In the genomic region with DNA sequence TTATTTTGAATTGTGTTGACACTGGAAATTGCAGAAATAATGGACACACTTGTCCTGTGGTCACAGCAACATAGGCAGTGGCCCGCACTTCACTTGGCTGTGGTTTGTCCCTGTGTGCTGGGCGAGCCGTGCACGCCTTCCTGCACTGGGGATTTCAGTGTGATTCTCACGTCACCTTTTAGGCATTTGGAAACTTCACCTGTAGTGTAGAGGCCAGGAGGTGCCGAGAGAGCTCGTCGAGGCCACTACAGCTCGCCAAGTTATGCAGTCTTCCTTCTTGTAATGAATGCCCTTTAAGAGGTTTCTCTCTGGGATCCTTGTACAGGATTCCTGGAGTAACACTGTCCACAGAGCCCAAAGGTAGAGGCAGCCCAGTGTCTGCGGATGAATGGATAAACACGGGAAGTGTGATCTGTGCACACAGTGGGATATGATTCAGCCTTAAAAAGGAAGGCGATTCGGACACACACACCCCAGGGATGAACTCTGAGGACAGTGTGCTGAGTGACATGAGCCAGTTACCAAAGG, we compare ENCODE assay signal across 9 cellular contexts. TPM values are rescaled to one million over a fixed set of nuclear protein-coding genes. Genes with fewer than 3 reads are reported as not detected.
DNase-seq lines count a peak whose midpoint lies in the region; ATAC-seq, FAIRE-seq and TF ChIP-seq lines count a peak whose summit lies in the region.
"Had no signal": no experiment of that assay in that cellular context is flagged by ENCODE, and none has a peak within 500 bp of the region (broad histone marks: within the 10 kb centered on the region; RNA-seq: fewer than 3 reads in every experiment).

No MANE protein-coding gene starts in this region.

- DNase-seq in A549 (ENCODE audit: low read depth in 1 of 2, low spot score in 1 of 2) (peak in 1 of 2 experiments; percentile 58), HK-2 (ENCODE audit: unreplicated experiment) (peak; percentile 73), bronchial epithelial cell (ENCODE audit: low read depth) (peak; percentile 66), OCI-LY7 (ENCODE audit: low spot score) (no peak), RPMI8226 (no peak)
- DNase-seq: DMS79 treated with DMSO at 0.1 percent for 48 hours had no signal

- intact Hi-C loops in OCI-LY7 (cut with micrococcal nuclease; ENCODE audit: unreplicated experiment): no loop called here

- H3K36me3 ChIP-seq in bronchial epithelial cell (ENCODE audit: control insufficient read depth, insufficient read depth, low read length): peaks cover 10% of the 10 kb centered on the region
- H3K36me3 ChIP-seq in mucosa of stomach (ENCODE audit: control insufficient read depth, insufficient read depth, low read length): no peaks in the 10 kb centered on the region
- H3K36me3 ChIP-seq in OCI-LY7 (ENCODE audit: insufficient read depth, low read length): peaks cover 78% of the 10 kb centered on the region

- TF ChIP-seq CTCF in A549 (IDR thresholded peaks at IDR 0.05): no peak
- TF ChIP-seq CTCF in bronchial epithelial cell (IDR thresholded peaks at IDR 0.05; ENCODE audit: insufficient read depth, low read length, severe bottlenecking): no peak
- no peak for TF ChIP-seq CTCF in OCI-LY7 (conservative IDR thresholded peaks at IDR 0.05; ENCODE audit: low read length)

- peak overlapping the region; percentile 81 for H3K4me2 ChIP-seq in A549
- H3K4me2 ChIP-seq in OCI-LY7 (ENCODE audit: low read length): no peak overlapping the region

- H3K27ac ChIP-seq in A549: peak overlapping the region; percentile 96
- H3K27ac ChIP-seq in OCI-LY7 (ENCODE audit: low read depth, low read length, poor library complexity, severe bottlenecking): no peak overlapping the region

- no TSS peak for BruUV-seq in OCI-LY7 (replicated peaks; lab: Mats Ljungman, UMichigan)

- no peak for TF ChIP-seq EP300 in A549 (IDR thresholded peaks at IDR 0.05)

- no peak overlapping the region for H2AFZ ChIP-seq in OCI-LY7 (ENCODE audit: low read length)

- TF ChIP-seq POLR2A in A549 (IDR thresholded peaks at IDR 0.05; ENCODE audit: low read length): no peak

- FAIRE-seq in A549 (lab: Jason Lieb, UNC) (no peak), bronchial epithelial cell (lab: Jason Lieb, UNC) (no peak)

- CTCF ChIA-PET in A549 (lab: Yijun Ruan, JAX): interaction anchor here (0.9 to 10.7 kb wide), 6 partner anchors 14 to 128 kb away, joined by 4 to 139 read pairs (median 4); partner anchors contain the start of gene TRAF2
- CTCF ChIA-PET in OCI-LY7 (lab: Charles Lee; ENCODE audit: unreplicated experiment): no interaction called here

- no peaks in the 10 kb centered on the region for H4K20me1 ChIP-seq in OCI-LY7 (ENCODE audit: insufficient read depth, low read length)

- ATAC-seq in A549 (peak in 1 of 2 experiments; percentile 16; a peak in 3 of 6 replicates), GM18517 (IDR thresholded peaks at IDR 0.05; ENCODE audit: unreplicated experiment) (no peak), GM19463 (IDR thresholded peaks at IDR 0.05; ENCODE audit: unreplicated experiment) (no peak)

- POLR2A ChIA-PET in A549 (lab: Yijun Ruan, JAX): interaction anchor here (0.6 to 4.2 kb wide), 5 partner anchors 8 to 43 kb away, joined by 7 to 108 read pairs (median 7); partner anchors contain the start of genes FBXW5 and TRAF2
- POLR2A ChIA-PET in OCI-LY7 (lab: Charles Lee): no interaction called here

- H3K9me2 ChIP-seq in OCI-LY7 (ENCODE audit: insufficient read depth, low read length): no peaks in the 10 kb centered on the region

- no peak for TF ChIP-seq RAD21 in A549 (conservative IDR thresholded peaks at IDR 0.05 in 1 of 2, IDR thresholded peaks at IDR 0.05 in 1 of 2)

- no peaks in the 10 kb centered on the region for H3K27me3 ChIP-seq in bronchial epithelial cell (ENCODE audit: control insufficient read depth, insufficient read depth, low read length)
- H3K27me3 ChIP-seq in mucosa of stomach (ENCODE audit: control insufficient read depth, insufficient read depth, low read length): no peaks in the 10 kb centered on the region

- 7% methylated on average over 13 of the region's 13 CpGs for WGBS in A549 (ENCODE audit: missing lambda C conversion rate)

- H3K9ac ChIP-seq in mucosa of stomach (ENCODE audit: low read length): peak overlapping the region; percentile 53

- H3K9me3 ChIP-seq in A549: no peaks in the 10 kb centered on the region
- H3K9me3 ChIP-seq in mucosa of stomach (ENCODE audit: control insufficient read depth, low read length): no peaks in the 10 kb centered on the region
- H3K9me3 ChIP-seq in OCI-LY7 (ENCODE audit: low read length): no peaks in the 10 kb centered on the region

- peaks cover 77% of the 10 kb centered on the region for H3K4me1 ChIP-seq in A549
- H3K4me1 ChIP-seq in mucosa of stomach (ENCODE audit: control insufficient read depth, insufficient read depth, low read length): peaks cover 31% of the 10 kb centered on the region
- H3K4me1 ChIP-seq in OCI-LY7 (ENCODE audit: insufficient read depth, low read length, poor library complexity, severe bottlenecking): no peaks in the 10 kb centered on the region

- H3K79me2 ChIP-seq in OCI-LY7 (ENCODE audit: insufficient read depth, low read depth, low read length): 0 out of 2 replicates have a peak, but pooled peaks cover 3% of the 10 kb centered on the region

- no peak overlapping the region; the same call in 2 of the 3 replicates for H3K4me3 ChIP-seq in A549
- H3K4me3 ChIP-seq in bronchial epithelial cell (ENCODE audit: low read depth, low read length): no peak overlapping the region
- H3K4me3 ChIP-seq in mucosa of stomach (ENCODE audit: low read length): no peak overlapping the region
- no peak overlapping the region for H3K4me3 ChIP-seq in OCI-LY7 (ENCODE audit: low read depth, low read length, poor library complexity, severe bottlenecking)

TF ChIP-seq in A549, 52 proteins besides CTCF, POLR2A, EP300 and RAD21 (continues in another document):
- no peak for TF ChIP-seq CHD4 (IDR thresholded peaks at IDR 0.05; ENCODE audit: borderline replicate concordance)
- TF ChIP-seq CBX2 (IDR thresholded peaks at IDR 0.05; ENCODE audit: borderline replicate concordance, low read depth): no peak
- no peak for TF ChIP-seq HOXB13 (CRISPR knock-in tag; IDR thresholded peaks at IDR 0.05; ENCODE audit: low read depth)
- no peak for TF ChIP-seq ZC3H11A (IDR thresholded peaks at IDR 0.05)
- TF ChIP-seq MAFK (IDR thresholded peaks at IDR 0.05; ENCODE audit: partially characterized antibody): no peak
- TF ChIP-seq HDAC2 (IDR thresholded peaks at IDR 0.05): no peak
- TF ChIP-seq, protein P1, sequence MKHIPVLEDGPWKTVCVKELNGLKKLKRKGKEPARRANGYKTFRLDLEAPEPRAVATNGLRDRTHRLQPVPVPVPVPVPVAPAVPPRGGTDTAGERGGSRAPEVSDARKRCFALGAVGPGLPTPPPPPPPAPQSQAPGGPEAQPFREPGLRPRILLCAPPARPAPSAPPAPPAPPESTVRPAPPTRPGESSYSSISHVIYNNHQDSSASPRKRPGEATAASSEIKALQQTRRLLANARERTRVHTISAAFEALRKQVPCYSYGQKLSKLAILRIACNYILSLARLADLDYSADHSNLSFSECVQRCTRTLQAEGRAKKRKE (CRISPR knock-in tag; IDR thresholded peaks at IDR 0.05; ENCODE audit: low read depth): no peak

RNA-seq across cellular contexts. Expression of gene TRAF2, which starts 14.7 kb away (rescaled TPM):
- polyA plus RNA-seq in A549 (2011; rRNA removed) (23.8 and 24.5 TPM in 2 replicates), A549 (2017; fragmentation: RNase III; extraction: RNeasy Plus Mini Kit Qiagen cat#74134 plus additional on column Dnase treatment) (36.4 to 49.4 TPM (median 39.5 TPM) in 3 replicates)
- 76.3 and 84.0 TPM in 2 replicates for polyA plus RNA-seq in A549 (2012; cell fraction: cytosol; rRNA removed)
- polyA plus RNA-seq in A549 (2012; cell fraction: nucleus; rRNA removed): 180 and 185 TPM in 2 replicates
- 32.0 and 36.0 TPM in 2 replicates for polyA minus RNA-seq in A549 (2011; rRNA and poly(A)+ RNA removed)
- total RNA-seq in bronchial epithelial cell (5.3 and 10.1 TPM in 2 replicates), OCI-LY7 (2022) (40.5 and 43.7 TPM in 2 replicates)
- 31.4 and 34.7 TPM in 2 replicates for total RNA-seq in OCI-LY7 (2014; rRNA removed; shearing (Covaris generic))

RNA-seq across cellular contexts. Expression of gene EDF1, which starts 34.9 kb away (rescaled TPM):
- 284 and 464 TPM in 2 replicates for polyA plus RNA-seq in A549 (2011; rRNA removed)
- polyA plus RNA-seq in A549 (2012; cell fraction: cytosol; rRNA removed): 581 and 858 TPM in 2 replicates
- 426 and 433 TPM in 2 replicates for polyA plus RNA-seq in A549 (2012; cell fraction: nucleus; rRNA removed)
- polyA plus RNA-seq in A549 (2017; fragmentation: RNase III; extraction: RNeasy Plus Mini Kit Qiagen cat#74134 plus additional on column Dnase treatment): 472 to 560 TPM (median 477 TPM) in 3 replicates
- polyA minus RNA-seq in A549 (2011; rRNA and poly(A)+ RNA removed): 105 and 129 TPM in 2 replicates
- 486 and 497 TPM in 2 replicates for total RNA-seq in bronchial epithelial cell
- total RNA-seq in OCI-LY7 (2014; rRNA removed; shearing (Covaris generic)): 272 and 409 TPM in 2 replicates
- total RNA-seq in OCI-LY7 (2022): 222 and 246 TPM in 2 replicates

RNA-seq across cellular contexts. Expression of gene FBXW5, which starts 43.5 kb away (rescaled TPM):
- polyA plus RNA-seq in A549 (2011; rRNA removed) (37.3 and 37.5 TPM in 2 replicates), A549 (2017; fragmentation: RNase III; extraction: RNeasy Plus Mini Kit Qiagen cat#74134 plus additional on column Dnase treatment) (59.3 to 61.4 TPM (median 59.5 TPM) in 3 replicates)
- 101 and 139 TPM in 2 replicates for polyA plus RNA-seq in A549 (2012; cell fraction: cytosol; rRNA removed)
- polyA plus RNA-seq in A549 (2012; cell fraction: nucleus; rRNA removed): 343 and 496 TPM in 2 replicates
- polyA minus RNA-seq in A549 (2011; rRNA and poly(A)+ RNA removed): 54.3 and 84.8 TPM in 2 replicates
- total RNA-seq in bronchial epithelial cell (162 TPM in 2 replicates), OCI-LY7 (2022) (59.1 and 63.3 TPM in 2 replicates)
- 78.7 and 89.6 TPM in 2 replicates for total RNA-seq in OCI-LY7 (2014; rRNA removed; shearing (Covaris generic))

RNA-seq across cellular contexts. Expression of gene C8G, which starts 44.0 kb away (rescaled TPM):
- polyA plus RNA-seq in A549 (2011; rRNA removed) (0.41 and 0.45 TPM in 2 replicates), A549 (2017; fragmentation: RNase III; extraction: RNeasy Plus Mini Kit Qiagen cat#74134 plus additional on column Dnase treatment) (1.1 to 1.3 TPM (median 1.1 TPM) in 3 replicates)
- polyA plus RNA-seq in A549 (2012; cell fraction: cytosol; rRNA removed): 1.2 TPM in 2 replicates
- 3.6 and 7.5 TPM in 2 replicates for polyA plus RNA-seq in A549 (2012; cell fraction: nucleus; rRNA removed)
- not detected in 2 replicates for polyA minus RNA-seq in A549 (2011; rRNA and poly(A)+ RNA removed)
- total RNA-seq in bronchial epithelial cell (0.51 and 0.79 TPM in 2 replicates), OCI-LY7 (2022) (2.1 and 2.2 TPM in 2 replicates)
- 0.95 and 1.0 TPM in 2 replicates for total RNA-seq in OCI-LY7 (2014; rRNA removed; shearing (Covaris generic))

RNA-seq across cellular contexts. Expression of gene MAMDC4, which starts 48.9 kb away (rescaled TPM):
- polyA plus RNA-seq in A549 (2011; rRNA removed): 1.3 and 1.5 TPM in 2 replicates
- polyA plus RNA-seq in A549 (2012; cell fraction: cytosol; rRNA removed): 4.3 and 6.0 TPM in 2 replicates
- 61.0 and 92.6 TPM in 2 replicates for polyA plus RNA-seq in A549 (2012; cell fraction: nucleus; rRNA removed)
- 7.3 to 9.1 TPM (median 7.6 TPM) in 3 replicates for polyA plus RNA-seq in A549 (2017; fragmentation: RNase III; extraction: RNeasy Plus Mini Kit Qiagen cat#74134 plus additional on column Dnase treatment)
- polyA minus RNA-seq in A549 (2011; rRNA and poly(A)+ RNA removed): 0.50 and 0.68 TPM in 2 replicates
- total RNA-seq in bronchial epithelial cell: 1.1 and 1.5 TPM in 2 replicates
- total RNA-seq in OCI-LY7 (2014; rRNA removed; shearing (Covaris generic)): 11.7 and 14.0 TPM in 2 replicates
- total RNA-seq in OCI-LY7 (2022): 12.7 and 14.2 TPM in 2 replicates

Comparison
In these comparisons a context has a peak if more than half of its experiments do, and no peak if none do; other contexts are left out.
1. DNase-seq: peak in HK-2 (single experiment) and bronchial epithelial cell (single experiment); none in OCI-LY7 (single experiment) and RPMI8226 (single experiment).